13 cellular contexts compared by ENCODE assay signal in the genomic region with DNA sequence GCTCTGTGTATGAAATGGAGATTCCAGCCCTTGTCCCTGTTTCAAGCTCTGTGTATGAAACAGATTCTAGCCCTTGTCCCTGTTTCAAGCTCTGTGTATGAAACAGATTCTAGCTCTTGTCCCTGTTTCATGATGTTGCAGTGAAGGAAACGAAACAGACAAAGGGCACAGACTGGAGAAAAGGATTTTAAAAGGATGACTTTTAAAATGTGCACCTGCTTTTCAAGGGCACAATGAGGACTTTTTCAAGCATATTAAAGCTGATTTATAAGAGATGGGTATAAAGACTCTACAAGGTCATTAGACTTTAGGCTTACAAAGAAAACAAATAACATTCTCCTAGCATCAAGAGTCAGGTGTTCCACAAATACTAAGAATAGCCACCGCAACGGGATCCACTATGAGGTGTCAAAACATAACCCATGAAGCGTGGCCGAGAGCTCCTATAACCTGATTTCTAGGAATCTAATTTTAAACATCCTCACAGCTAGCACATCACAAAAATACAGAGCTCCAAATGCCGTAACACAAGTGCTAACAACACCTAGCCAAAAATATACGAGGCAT. TPM values are rescaled to one million over a fixed set of nuclear protein-coding genes. Genes with fewer than 3 reads are reported as not detected.
DNase-seq lines count a peak whose midpoint lies in the region; TF ChIP-seq lines count a peak whose summit lies in the region.
"Had no signal": no experiment of that assay in that cellular context is flagged by ENCODE, and none has a peak within 500 bp of the region (broad histone marks: within the 10 kb centered on the region; RNA-seq: fewer than 3 reads in every experiment).

No MANE protein-coding gene starts in this region.

- H3K36me3 ChIP-seq in endocrine pancreas (ENCODE audit: control insufficient read depth, insufficient read depth, low read length) (no peaks in the 10 kb centered on the region), thyroid gland (no peaks in the 10 kb centered on the region)
- H3K36me3 ChIP-seq: MG63 had no signal

- H3K4me3 ChIP-seq in endocrine pancreas (ENCODE audit: control insufficient read depth, insufficient read depth, low read length) (peak overlapping the region; percentile 48), thyroid gland (replicated peaks in 1 of 3) (no peak overlapping the region)
- H3K4me3 ChIP-seq: MG63 had no signal

- peak overlapping the region; percentile 27 to 78 (median 73) for H3K27ac ChIP-seq in thyroid gland
- H3K27ac ChIP-seq: 22Rv1 had no signal

- 34 to 41% methylated on average over 7 of the region's 7 CpGs for WGBS in thyroid gland, 2 donors

- no peak overlapping the region for H3K9ac ChIP-seq in endocrine pancreas (ENCODE audit: control insufficient read depth, insufficient read depth, low read length)

- peak; percentile 50 for DNase-seq in DMS79 treated with DMSO at 0.1 percent for 48 hours (lab: John Stamatoyannopoulos, UW)
- DNase-seq in DMS79 (lab: John Stamatoyannopoulos, UW) = no peak
- DNase-seq in myocyte (ENCODE audit: low read depth) = peak; percentile 30
- peak; percentile 44 to 67 for DNase-seq in thyroid gland
- DNase-seq in RKO (ENCODE audit: low spot score) = no peak
- no peak for DNase-seq in pons (ENCODE audit: low spot score)
- no peak for DNase-seq in GM13976 (ENCODE audit: low spot score)
- DNase-seq: activated naive CD8-positive, alpha-beta T cell treated with anti-CD3 and anti-CD28 coated beads, Interleukin-2, amount 50 U/mL, for 24 hours; MG63; occipital lobe; T1000 had no signal

- TF ChIP-seq CTCF in thyroid gland (IDR thresholded peaks at IDR 0.05) (no peak), GM13976 (IDR thresholded peaks at IDR 0.05; ENCODE audit: borderline replicate concordance, control extremely low read depth, extremely low read depth, insufficient read depth, missing control alignments) (no peak)

- H3K4me1 ChIP-seq in endocrine pancreas (ENCODE audit: control insufficient read depth, insufficient read depth, low read length) (peaks cover 24% of the 10 kb centered on the region), thyroid gland (peaks cover 23 to 33% of the 10 kb centered on the region in 2 donors)

- H3K27me3 ChIP-seq in endocrine pancreas (ENCODE audit: control insufficient read depth, insufficient read depth, low read length) = no peaks in the 10 kb centered on the region
- H3K27me3 ChIP-seq in thyroid gland = no peaks in the 10 kb centered on the region
- H3K27me3 ChIP-seq: MG63 had no signal

- no peaks in the 10 kb centered on the region for H3K9me3 ChIP-seq in endocrine pancreas (ENCODE audit: control insufficient read depth, low read length)
- no peaks in the 10 kb centered on the region for H3K9me3 ChIP-seq in thyroid gland
- H3K9me3 ChIP-seq: MG63 had no signal

- no peak for TF ChIP-seq POLR2A in thyroid gland (IDR thresholded peaks at IDR 0.05)

- intact Hi-C loops in thyroid gland (cut with DNase I) = no loop called here

- in situ Hi-C loops in GM13976 (cut with MboI; ENCODE audit: low sequenced_read_pairs, unreplicated experiment) = no loop called here

RNA-seq across cellular contexts. Expression of a gene that starts 29.0 kb away (rescaled TPM):
- total RNA-seq in myocyte (28.7 and 31.9 TPM in 2 replicates), thyroid gland (10 to 100 TPM; 11.4 to 14.6 (median 12.3) TPM)
- polyA plus RNA-seq in myocyte (2012) = 28.4 TPM

Comparison
In these comparisons a context has a peak if more than half of its experiments do, and no peak if none do; other contexts are left out.
1. DNase-seq: peak in DMS79 treated with DMSO at 0.1 percent for 48 hours (single experiment), myocyte (single experiment) and thyroid gland (2 of 2); none in DMS79 (single experiment), RKO (single experiment), pons (single experiment) and GM13976 (single experiment).